Comparison of ENCODE assay signal across 10 cellular contexts in genomic region chr9:93600504-93600903, GRCh38. TPM values are rescaled to one million over a fixed set of nuclear protein-coding genes. Genes with fewer than 3 reads are reported as not detected.
DNase-seq lines count a peak whose midpoint lies in the region; ATAC-seq and TF ChIP-seq lines count a peak whose summit lies in the region.
"Had no signal": no experiment of that assay in that cellular context is flagged by ENCODE, and none has a peak within 500 bp of the region (broad histone marks: within the 10 kb centered on the region; RNA-seq: fewer than 3 reads in every experiment).

No MANE protein-coding gene starts in this region.

- H3K27me3 ChIP-seq in Loucy (ENCODE audit: insufficient read depth, low read length, poor library complexity, severe bottlenecking): no peaks in the 10 kb centered on the region
- no peaks in the 10 kb centered on the region for H3K27me3 ChIP-seq in WERI-Rb-1 (ENCODE audit: insufficient read depth, low read depth, severe bottlenecking)
- H3K27me3 ChIP-seq: MG63 had no signal

- H2AFZ ChIP-seq in Loucy (ENCODE audit: low read length): no peak overlapping the region

- H3K4me2 ChIP-seq in Loucy (ENCODE audit: low read depth, low read length, poor library complexity, severe bottlenecking): peak overlapping the region; percentile 22

- peaks cover 39% of the 10 kb centered on the region for H3K4me1 ChIP-seq in Loucy (ENCODE audit: insufficient read depth, low read length, poor library complexity, severe bottlenecking)
- peaks cover 28% of the 10 kb centered on the region for H3K4me1 ChIP-seq in mucosa of descending colon (ENCODE audit: low read depth)

- TF ChIP-seq CTCF in Loucy (conservative IDR thresholded peaks at IDR 0.05; ENCODE audit: low read length) (no peak), WERI-Rb-1 (IDR thresholded peaks at IDR 0.05; ENCODE audit: low read depth, low read length) (no peak), mucosa of descending colon (IDR thresholded peaks at IDR 0.05) (no peak)

- no peaks in the 10 kb centered on the region for H3K9me3 ChIP-seq in Loucy (ENCODE audit: insufficient read depth, low read depth, low read length)
- H3K9me3 ChIP-seq in WERI-Rb-1 (ENCODE audit: severe bottlenecking): no peaks in the 10 kb centered on the region
- H3K9me3 ChIP-seq in mucosa of descending colon: no peaks in the 10 kb centered on the region

- no peaks in the 10 kb centered on the region for H3F3A ChIP-seq in Loucy (ENCODE audit: low read depth)

- H3K4me3 ChIP-seq in Loucy (ENCODE audit: low read length, poor library complexity, severe bottlenecking): no peak overlapping the region
- H3K4me3 ChIP-seq in WERI-Rb-1 (ENCODE audit: low read depth, low read length): no peak overlapping the region
- H3K4me3 ChIP-seq in mucosa of descending colon: no peak overlapping the region
- H3K4me3 ChIP-seq: MG63 had no signal

- peak; percentile 91 for DNase-seq in DMS153 treated with DMSO at 0.1 percent for 48 hours (lab: John Stamatoyannopoulos, UW; ENCODE audit: unreplicated experiment)
- DNase-seq in WERI-Rb-1: peak; percentile 49
- peak; percentile 71 to 76 (median 74) for DNase-seq in mucosa of descending colon
- DNase-seq in SKM-1 treated with dmso at 0.1 percent for 144 hours (lab: John Stamatoyannopoulos, UW; ENCODE audit: unreplicated experiment): no peak
- no peak for DNase-seq in NOMO-1 treated with DMSO at 0.1 percent for 48 hours (lab: John Stamatoyannopoulos, UW; ENCODE audit: unreplicated experiment)
- DNase-seq: GF-D8, MG63 had no signal

- H3K36me3 ChIP-seq in Loucy (ENCODE audit: insufficient read depth, low read length) (no peaks in the 10 kb centered on the region), WERI-Rb-1 (no peaks in the 10 kb centered on the region; the same call in 1 of the 2 replicates), mucosa of descending colon (ENCODE audit: low read depth) (no peaks in the 10 kb centered on the region)
- H3K36me3 ChIP-seq: MG63 had no signal

- H3K9ac ChIP-seq in Loucy (ENCODE audit: low read depth, low read length, poor library complexity, severe bottlenecking): no peak overlapping the region

- peaks cover 6% of the 10 kb centered on the region for H4K20me1 ChIP-seq in Loucy (ENCODE audit: insufficient read depth, low read length, poor library complexity, severe bottlenecking)

- no peaks in the 10 kb centered on the region for H3K9me2 ChIP-seq in Loucy (replicated peaks; ENCODE audit: low read depth, low read length)

- H3K27ac ChIP-seq in WERI-Rb-1: no peak overlapping the region

- H3K79me2 ChIP-seq in Loucy (ENCODE audit: insufficient read depth, low read length): peaks cover 76% of the 10 kb centered on the region; the same call in 1 of the 2 replicates

- ATAC-seq in mucosa of descending colon (peak; percentile 80), GM21825 (IDR thresholded peaks at IDR 0.05; ENCODE audit: unreplicated experiment) (no peak)
- ATAC-seq: SK-N-SH treated with all-trans-retinoic acid at 6 μM for 48 hours had no signal

- intact Hi-C loops in mucosa of descending colon (cut with DNase I, micrococcal nuclease): no loop called here

RNA-seq across cellular contexts. Expression of gene PHF2, which starts 24.1 kb away (rescaled TPM):
- total RNA-seq in mucosa of descending colon: 10 to 100 TPM; 19.1 to 42.9 (median 21.7) TPM

Comparison
In these comparisons a context has a peak if more than half of its experiments do, and no peak if none do; other contexts are left out.
1. DNase-seq: peak in DMS153 treated with DMSO at 0.1 percent for 48 hours (single experiment), WERI-Rb-1 (single experiment) and mucosa of descending colon (3 of 3); none in SKM-1 treated with dmso at 0.1 percent for 144 hours (single experiment) and NOMO-1 treated with DMSO at 0.1 percent for 48 hours (single experiment).